ENCODE assay signal across 14 cellular contexts in genomic region chr16:73289232-73289631, GRCh38.
DNase-seq lines count a peak whose midpoint lies in the region; ATAC-seq and TF ChIP-seq lines count a peak whose summit lies in the region.
"Had no signal": no experiment of that assay in that cellular context is flagged by ENCODE, and none has a peak within 500 bp of the region (broad histone marks: within the 10 kb centered on the region; RNA-seq: fewer than 3 reads in every experiment).

No MANE protein-coding gene starts in this region.

- DNase-seq in GM12865 (ENCODE audit: low read depth) (peak; percentile 93), NCI-H1436 treated with DMSO at 0.1 percent for 48 hours (lab: John Stamatoyannopoulos, UW) (no peak), NCI-H510A (lab: John Stamatoyannopoulos, UW) (no peak), NCI-H1417 treated with DMSO at 0.1 percent for 48 hours (lab: John Stamatoyannopoulos, UW) (no peak)
- no peak for DNase-seq in stimulated activated naive CD4-positive, alpha-beta T cell treated with Interleukin-2 at 50 U/mL for 16 hours (lab: John Stamatoyannopoulos, UW)
- DNase-seq: activated T-cell treated with anti-CD3 and anti-CD28 coated beads for 4 hours; DND-41; erythroblast; naive B cell; NCI-H1048; stimulated activated CD4-positive, alpha-beta T cell treated with anti-CD3 and anti-CD28 coated beads, Interleukin-12 subunit alpha, Interleukin-12 subunit beta, amount 100 ng/mL, for 4 hours had no signal

- ATAC-seq in GM19324 (IDR thresholded peaks at IDR 0.05; ENCODE audit: low FRiP score, unreplicated experiment) = peak; percentile 69
- peak; percentile 91 for ATAC-seq in HG02623 (IDR thresholded peaks at IDR 0.05; ENCODE audit: unreplicated experiment)
- ATAC-seq in HG03378 (IDR thresholded peaks at IDR 0.05; ENCODE audit: unreplicated experiment) = peak; percentile 93

- no peak overlapping the region for H3K4me3 ChIP-seq in GM12865 (ENCODE audit: low read depth, low read length)

- no peak for TF ChIP-seq CTCF in GM12865 (IDR thresholded peaks at IDR 0.05; ENCODE audit: insufficient read depth, low read depth, low read length, missing control alignments)
